Comparison of ENCODE assay signal across 8 cellular contexts in the genomic region with DNA sequence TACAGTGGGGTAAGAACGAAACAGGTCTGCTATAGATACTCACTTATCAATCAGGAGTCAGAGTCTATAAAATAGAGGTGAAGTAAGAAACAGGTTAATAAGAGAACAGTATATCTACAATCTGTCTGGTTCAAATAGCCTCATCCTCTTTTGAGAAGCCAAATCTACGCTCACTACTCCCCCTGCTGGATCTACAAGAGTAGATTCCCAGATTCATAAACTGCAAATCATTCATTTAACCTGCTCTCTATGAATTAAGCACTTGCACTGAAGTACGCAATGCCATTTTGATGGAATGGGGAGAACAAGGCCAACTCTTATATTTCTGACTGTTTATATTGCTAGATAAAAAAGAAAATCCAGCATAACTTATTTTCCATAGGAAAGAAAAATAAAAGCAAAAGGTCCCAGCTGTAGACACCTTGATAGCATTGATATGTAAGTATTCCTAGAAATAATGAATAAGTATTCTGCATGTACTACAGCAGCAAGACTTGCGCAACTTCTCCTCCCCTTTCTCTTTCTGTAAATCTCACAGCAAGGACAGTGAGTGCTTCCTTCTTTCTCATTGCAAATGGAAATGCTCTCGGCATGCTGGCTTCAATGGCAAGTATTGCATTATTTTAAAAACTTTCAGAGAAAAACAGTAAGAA.
DNase-seq lines count a peak whose midpoint lies in the region; ATAC-seq and TF ChIP-seq lines count a peak whose summit lies in the region.

No MANE protein-coding gene starts in this region.

- H3K27me3 Mint-ChIP-seq in neural crest cell (ENCODE audit: low read depth) = peaks cover 41% of the 10 kb centered on the region

- H3K36me3 Mint-ChIP-seq in neural crest cell (ENCODE audit: low read depth) = no peaks in the 10 kb centered on the region

- H3K4me1 ChIP-seq in Peyer's patch = no peaks in the 10 kb centered on the region
- H3K4me1 ChIP-seq in ovary (ENCODE audit: insufficient read depth) = no peaks in the 10 kb centered on the region

- peak in 5 of 6 experiments; percentile 30 to 67 (median 52) for TF ChIP-seq CTCF in Peyer's patch (IDR thresholded peaks at IDR 0.05)
- TF ChIP-seq CTCF in neural crest cell (conservative IDR thresholded peaks at IDR 0.05) = peak; percentile 80
- no peak for TF ChIP-seq CTCF in ovary (IDR thresholded peaks at IDR 0.05)

- no peak overlapping the region for H3K27ac ChIP-seq in Peyer's patch
- H3K27ac ChIP-seq in ovary = no peak overlapping the region

- TF ChIP-seq POLR2A in Peyer's patch (IDR thresholded peaks at IDR 0.05) = no peak
- TF ChIP-seq POLR2A in ovary (IDR thresholded peaks at IDR 0.05) = no peak

- no peaks in the 10 kb centered on the region for H3K9me3 ChIP-seq in Peyer's patch
- no peaks in the 10 kb centered on the region for H3K9me3 ChIP-seq in ovary

- intact Hi-C loops in left cardiac atrium (cut with DNase I) = loop anchor here in 1 of 2 donors (5.0 kb wide), 1 partner anchor 192 kb away; no protein-coding TSS in a partner anchor
- intact Hi-C loops in Right ventricle myocardium superior (cut with DNase I) = no loop called here
- intact Hi-C loops in ovary (cut with DNase I) = no loop called here

- no peaks in the 10 kb centered on the region for H3K9me3 Mint-ChIP-seq in neural crest cell

- no peak for TF ChIP-seq EP300 in ovary (IDR thresholded peaks at IDR 0.05)

- H3K27ac Mint-ChIP-seq in neural crest cell (ENCODE audit: unreplicated experiment) = no peak overlapping the region

- no peaks in the 10 kb centered on the region for H3K4me1 Mint-ChIP-seq in neural crest cell

- DNase-seq in left cardiac atrium (peak; percentile 13), Right ventricle myocardium superior (no peak), Peyer's patch (peak in 1 of 3 donors; percentile 52), epidermal melanocyte (ENCODE audit: insufficient read length, low spot score) (peak; percentile 51), neural crest cell (ENCODE audit: low read depth, low spot score) (peak; percentile 29), ovary (no peak)
- peak; percentile 47 for DNase-seq in Jurkat, Clone E6-1 (ENCODE audit: low read depth, low spot score)

- 25 to 27% (median 27%) methylated on average over 5 of the region's 5 CpGs for WGBS in ovary, 3 donors

- H3K4me3 ChIP-seq in Jurkat, Clone E6-1 (ENCODE audit: low read length) = no peak overlapping the region
- H3K4me3 ChIP-seq in Peyer's patch = no peak overlapping the region
- no peak overlapping the region for H3K4me3 ChIP-seq in ovary

- no peak overlapping the region for H3K4me3 Mint-ChIP-seq in neural crest cell

- no peaks in the 10 kb centered on the region for H3K36me3 ChIP-seq in Peyer's patch
- no peaks in the 10 kb centered on the region for H3K36me3 ChIP-seq in ovary

- ATAC-seq in left cardiac atrium (no peak), Right ventricle myocardium superior (ENCODE audit: poor library complexity) (no peak), GM21825 (IDR thresholded peaks at IDR 0.05; ENCODE audit: unreplicated experiment) (peak; percentile 67)

- H3K27me3 ChIP-seq in Peyer's patch (no peaks in the 10 kb centered on the region), ovary (no peaks in the 10 kb centered on the region)

Comparison
In these comparisons a context has a peak if more than half of its experiments do, and no peak if none do; other contexts are left out.
1. DNase-seq: peak in left cardiac atrium (single experiment), Jurkat, Clone E6-1 (single experiment), epidermal melanocyte (single experiment) and neural crest cell (single experiment); none in Right ventricle myocardium superior (single experiment) and ovary (0 of 5).
2. CTCF ChIP-seq: peak in Peyer's patch (5 of 6) and neural crest cell (single experiment); none in ovary (0 of 3).